8 cellular contexts compared by ENCODE assay signal in the genomic region with DNA sequence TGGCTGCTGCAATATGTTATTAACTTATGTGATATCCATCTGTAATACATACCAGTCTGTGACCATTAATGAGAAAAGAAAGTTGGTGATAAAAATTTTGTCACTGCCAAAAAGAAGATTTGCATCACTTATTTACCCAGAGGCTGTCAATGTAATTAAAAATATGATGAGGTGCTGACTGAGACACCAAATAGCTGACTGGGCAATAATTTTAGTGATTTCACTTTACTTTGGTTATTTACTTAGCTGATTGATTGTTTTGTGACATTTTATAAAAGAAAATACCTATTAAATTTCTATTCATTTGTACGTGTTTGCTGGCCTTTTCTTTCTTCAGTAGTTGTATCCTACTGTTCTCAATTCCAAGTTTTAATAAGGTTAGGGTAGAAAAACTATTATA.
"Had no signal": no experiment of that assay in that cellular context is flagged by ENCODE, and none has a peak within 500 bp of the region (broad histone marks: within the 10 kb centered on the region; RNA-seq: fewer than 3 reads in every experiment).

No MANE protein-coding gene starts in this region.

- ATAC-seq: GM23338, HCT116 had no signal

- H3K4me3 ChIP-seq: GM23338, HAP-1 had no signal

- DNase-seq: H7, HFFc6, Karpas-422, KBM-7 had no signal

- H3K36me3 ChIP-seq: HAP-1 had no signal

- H3K27ac ChIP-seq: KMS-11 had no signal

- H3K4me1 ChIP-seq: HAP-1 had no signal

- H3K4me2 ChIP-seq: GM23338, KMS-11 had no signal

- H3K9ac ChIP-seq: KMS-11 had no signal

- H3K9me3 ChIP-seq: HAP-1 had no signal

- H2AFZ ChIP-seq: GM23338 had no signal
